Comparison of ENCODE assay signal across 28 cellular contexts in the genomic region with DNA sequence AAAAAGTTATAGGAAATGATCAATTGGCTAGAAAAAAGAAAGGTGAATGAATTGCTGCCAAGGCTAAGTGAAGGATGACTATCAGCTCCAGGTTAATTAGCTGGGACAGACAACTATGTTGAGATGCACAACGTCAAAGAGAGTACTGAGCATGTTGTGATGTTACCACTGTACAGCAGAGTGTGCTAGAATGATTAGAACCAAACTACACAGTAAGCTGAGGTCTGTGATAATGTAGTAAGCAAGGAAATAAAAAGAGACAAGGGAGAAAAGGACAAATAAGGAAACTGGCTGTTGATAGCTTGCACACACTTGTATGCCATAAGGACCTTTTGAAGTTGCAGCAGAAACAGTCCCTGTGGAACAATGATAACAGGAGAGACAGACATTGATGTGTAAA.
A peak's percentile ranks its signal among the peaks of the same experiment; 100 is the strongest.
DNase-seq lines count a peak whose midpoint lies in the region; ATAC-seq, FAIRE-seq and TF ChIP-seq lines count a peak whose summit lies in the region.
"Had no signal": no experiment of that assay in that cellular context is flagged by ENCODE, and none has a peak within 500 bp of the region (broad histone marks: within the 10 kb centered on the region; RNA-seq: fewer than 3 reads in every experiment).

No MANE protein-coding gene starts in this region.

- TF ChIP-seq EP300 in A549 (IDR thresholded peaks at IDR 0.05) = no peak

- DNase-seq in A549 (ENCODE audit: low read depth in 1 of 2, low spot score in 1 of 2) (peak in 1 of 2 experiments; percentile 4), GM10248 (ENCODE audit: extremely low spot score) (no peak), amniotic epithelial cell (ENCODE audit: low read depth) (peak; percentile 10), mucosa of descending colon (no peak), HFFc6 (no peak), NCI-H2107 treated with DMSO at 0.1 percent for 48 hours (lab: John Stamatoyannopoulos, UW; ENCODE audit: unreplicated experiment) (no peak), NCI-H82 (lab: John Stamatoyannopoulos, UW) (no peak), cerebellum (ENCODE audit: low spot score) (no peak)
- DNase-seq: ACHN; activated CD4-positive, alpha-beta T cell treated with anti-CD3 and anti-CD28 coated beads, Interleukin-2, amount 50 U/mL, for 48 hours; activated CD4-positive, CD25-positive, alpha-beta regulatory T cell; activated CD8-positive, alpha-beta memory T cell treated with anti-CD3 and anti-CD28 coated beads, Interleukin-2, amount 50 U/mL, for 4 hours; activated naive CD4-positive, alpha-beta T cell treated with anti-CD3 and anti-CD28 coated beads, Interleukin-2, amount 50 U/mL, for 16 hours; anterior cingulate cortex; Caco-2; cortex of kidney; effector memory CD8-positive, alpha-beta T cell; foreskin melanocyte; left lung; naive B cell; NCI-H1694; NCI-H526 treated with DMSO at 0.1 percent for 48 hours; RPMI8226; spleen; upper lobe of right lung had no signal

- no peaks in the 10 kb centered on the region; the same call in 1 of the 2 replicates for H3K36me3 Mint-ChIP-seq in HFFc6 (ENCODE audit: low read depth)
- H3K36me3 Mint-ChIP-seq: naive B cell had no signal

- no peak for FAIRE-seq in A549 (lab: Jason Lieb, UNC)

- CTCF ChIA-PET in A549 (lab: Yijun Ruan, JAX) (interaction anchor here (0.9 kb wide), 1 partner anchor 522 kb away, joined by 3 read pairs; no protein-coding TSS in a partner anchor), GM10248 (lab: Yijun Ruan, JAX) (interaction anchor here (1.4 kb wide), 1 partner anchor 14 kb away, joined by 3 read pairs; no protein-coding TSS in a partner anchor)

- H3K4me2 ChIP-seq in A549 = no peak overlapping the region
- H3K4me2 ChIP-seq: BLaER1, GM23338 had no signal

- H3K27ac Mint-ChIP-seq in HFFc6 = no peak overlapping the region
- H3K27ac Mint-ChIP-seq: activated T-helper 1 cell treated with anti-CD3 and anti-CD28 coated beads, Interleukin-12 subunit alpha, Interleukin-12 subunit beta, Interleukin-2, Interleukin-4 antibody, amounts not matched to agents 30 ng/mL and 10 ng/mL and 1 ng/mL, durations not matched to agents 14 hours and 24 hours and 36 hours; effector memory CD8-positive, alpha-beta T cell; GM23338; naive B cell had no signal

- H3K4me1 ChIP-seq in A549 = no peaks in the 10 kb centered on the region
- peaks cover 7% of the 10 kb centered on the region for H3K4me1 ChIP-seq in mucosa of descending colon (ENCODE audit: low read depth)
- H3K4me1 ChIP-seq: BLaER1, Caco-2, left lung, spleen, upper lobe of right lung had no signal

- TF ChIP-seq RAD21 in A549 (conservative IDR thresholded peaks at IDR 0.05 in 1 of 2, IDR thresholded peaks at IDR 0.05 in 1 of 2) = peak; percentile 11 to 40; a peak in 2 of 5 replicates

- H3K27ac ChIP-seq in A549 = no peak overlapping the region
- H3K27ac ChIP-seq: BLaER1, left lung, upper lobe of right lung had no signal

- H3K4me1 Mint-ChIP-seq in HFFc6 (ENCODE audit: low read depth) = no peaks in the 10 kb centered on the region
- H3K4me1 Mint-ChIP-seq: naive B cell had no signal

- POLR2A ChIA-PET in A549 (lab: Yijun Ruan, JAX) = interaction anchor here (0.7 kb wide), 1 partner anchor 591 kb away, joined by 12 read pairs; no protein-coding TSS in a partner anchor
- POLR2A ChIA-PET in GM10248 (lab: Yijun Ruan, JAX) = no interaction called here

- no peaks in the 10 kb centered on the region; the same call in 1 of the 2 replicates for H3K27me3 Mint-ChIP-seq in HFFc6 (ENCODE audit: insufficient read depth)
- H3K27me3 Mint-ChIP-seq: effector memory CD8-positive, alpha-beta T cell had no signal

- H3K4me3 Mint-ChIP-seq in HFFc6 = no peak overlapping the region
- H3K4me3 Mint-ChIP-seq: activated T-helper 1 cell treated with anti-CD3 and anti-CD28 coated beads, Interleukin-12 subunit alpha, Interleukin-12 subunit beta, Interleukin-2, Interleukin-4 antibody, amounts not matched to agents 30 ng/mL and 10 ng/mL and 1 ng/mL, durations not matched to agents 14 hours and 24 hours and 36 hours; effector memory CD8-positive, alpha-beta T cell; GM23338; naive B cell had no signal

- TF ChIP-seq CTCF in A549 (IDR thresholded peaks at IDR 0.05) (no peak), GM10248 (IDR thresholded peaks at IDR 0.05; ENCODE audit: control extremely low read depth, extremely low read depth, low read depth, missing control alignments) (peak; percentile 35), mucosa of descending colon (IDR thresholded peaks at IDR 0.05) (no peak), HFFc6 (IDR thresholded peaks at IDR 0.05) (no peak)

- TF ChIP-seq POLR2A in A549 (IDR thresholded peaks at IDR 0.05; ENCODE audit: low read length) = no peak

- H3K9me3 ChIP-seq in A549 = no peaks in the 10 kb centered on the region
- no peaks in the 10 kb centered on the region for H3K9me3 ChIP-seq in mucosa of descending colon
- H3K9me3 ChIP-seq: BLaER1, Caco-2, left lung, spleen, upper lobe of right lung had no signal

- H3K4me3 ChIP-seq in A549 = no peak overlapping the region
- H3K4me3 ChIP-seq in mucosa of descending colon = no peak overlapping the region
- H3K4me3 ChIP-seq: BLaER1, GM23338, left lung, spleen, upper lobe of right lung had no signal

- WGBS in A549 (ENCODE audit: missing lambda C conversion rate) = 54% methylated on average over 1 of the region's 1 CpG

- ATAC-seq in A549 (peak in 1 of 2 experiments; percentile 53; a peak in 1 of 6 replicates), mucosa of descending colon (peak; percentile 50)
- ATAC-seq: effector memory CD8-positive, alpha-beta T cell; GM23338; left lung; upper lobe of right lung had no signal

- H3K36me3 ChIP-seq in mucosa of descending colon (ENCODE audit: low read depth) = no peaks in the 10 kb centered on the region
- H3K36me3 ChIP-seq: BLaER1, left lung, spleen, upper lobe of right lung had no signal

- intact Hi-C loops in mucosa of descending colon (cut with DNase I, micrococcal nuclease) = no loop called here

- H3K9me3 Mint-ChIP-seq in HFFc6 = peaks cover 5% of the 10 kb centered on the region; the same call in 1 of the 2 replicates
- H3K9me3 Mint-ChIP-seq: activated T-helper 1 cell treated with anti-CD3 and anti-CD28 coated beads, Interleukin-12 subunit alpha, Interleukin-12 subunit beta, Interleukin-2, Interleukin-4 antibody, amounts not matched to agents 30 ng/mL and 10 ng/mL and 1 ng/mL, durations not matched to agents 14 hours and 24 hours and 36 hours; GM23338 had no signal

TF ChIP-seq in A549, 52 proteins besides CTCF, POLR2A, EP300 and RAD21:
- no peak for TF ChIP-seq MYC (IDR thresholded peaks at IDR 0.05; ENCODE audit: borderline replicate concordance, low read length)
- no peak for TF ChIP-seq TP53 (CRISPR knock-in tag; IDR thresholded peaks at IDR 0.05)
- no peak for TF ChIP-seq ZC3H11A (IDR thresholded peaks at IDR 0.05)
- no peak for TF ChIP-seq CHD2 (IDR thresholded peaks at IDR 0.05; ENCODE audit: low read length, partially characterized antibody)
- TF ChIP-seq CHD4 (IDR thresholded peaks at IDR 0.05; ENCODE audit: borderline replicate concordance) = no peak
- TF ChIP-seq, protein P1, sequence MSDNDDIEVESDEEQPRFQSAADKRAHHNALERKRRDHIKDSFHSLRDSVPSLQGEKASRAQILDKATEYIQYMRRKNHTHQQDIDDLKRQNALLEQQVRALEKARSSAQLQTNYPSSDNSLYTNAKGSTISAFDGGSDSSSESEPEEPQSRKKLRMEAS (IDR thresholded peaks at IDR 0.05) = no peak
- TF ChIP-seq PHF8 (IDR thresholded peaks at IDR 0.05; ENCODE audit: borderline replicate concordance, low read depth) = no peak
